1 cellular context compared by ENCODE assay signal in genomic region chr4:685681-686218, GRCh38.
TF ChIP-seq lines count a peak whose summit lies in the region.

No MANE protein-coding gene starts in this region.

TF ChIP-seq in GM12878, 131 proteins besides CTCF, POLR2A, EP300 and RAD21:
- TF ChIP-seq PBX3 (IDR thresholded peaks at IDR 0.05; ENCODE audit: insufficient replicate concordance, low read depth, low read length) (no peak), PML (IDR thresholded peaks at IDR 0.05; ENCODE audit: low read length) (no peak), YBX1 (IDR thresholded peaks at IDR 0.05) (no peak), LARP7 (IDR thresholded peaks at IDR 0.05) (no peak), BCL3 (IDR thresholded peaks at IDR 0.05; ENCODE audit: borderline replicate concordance, insufficient read depth, low read depth, low read length, poor library complexity, severe bottlenecking) (peak; percentile 2), ETV6 (conservative IDR thresholded peaks at IDR 0.05 in 1 of 2, IDR thresholded peaks at IDR 0.05 in 1 of 2; ENCODE audit: borderline replicate concordance in 1 of 2, low read depth in 1 of 2) (no peak), ZNF217 (IDR thresholded peaks at IDR 0.05) (no peak)
TF ChIP-seq in GM12878: peak in this region for 1.
